In the genomic region with DNA sequence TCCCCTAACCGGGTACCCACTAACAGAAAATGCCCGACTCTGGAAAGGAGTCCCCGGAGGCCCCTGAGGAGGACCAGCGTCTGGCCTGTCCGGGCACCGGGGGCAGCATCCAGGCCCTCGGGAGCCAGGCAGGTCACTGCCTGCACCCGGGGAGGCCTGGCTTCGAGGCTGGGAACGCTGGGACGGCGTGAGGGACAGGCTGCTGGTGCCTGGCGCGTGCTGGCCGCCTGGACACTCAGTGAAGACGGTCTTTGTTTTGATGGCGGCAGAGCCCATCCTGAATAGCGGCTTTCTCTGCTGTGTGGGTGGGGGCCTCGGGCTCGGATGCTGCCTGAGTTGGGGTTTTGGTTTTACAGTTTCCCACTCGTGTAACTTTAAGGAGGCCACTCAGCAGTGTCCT, we compare ENCODE assay signal across 14 cellular contexts.
"Had no signal": no experiment of that assay in that cellular context is flagged by ENCODE, and none has a peak within 500 bp of the region (broad histone marks: within the 10 kb centered on the region; RNA-seq: fewer than 3 reads in every experiment).

No MANE protein-coding gene starts in this region.

- H3K4me3 ChIP-seq: adrenal gland, left ventricle myocardium inferior, pancreas, smooth muscle cell, upper lobe of right lung had no signal

- H3K27me3 ChIP-seq: adrenal gland, pancreas, upper lobe of right lung had no signal

- H3K4me3 Mint-ChIP-seq: stimulated activated memory B cell treated with anti-CD40 and anti-IgM and Interleukin-4, amounts not matched to agents 10 μg/mL and 1 μg/mL and 100 μg/mL, for 72 hours had no signal

- H3K36me3 Mint-ChIP-seq: stimulated activated memory B cell treated with anti-CD40 and anti-IgM and Interleukin-4, amounts not matched to agents 10 μg/mL and 1 μg/mL and 100 μg/mL, for 72 hours had no signal

- H3K36me3 ChIP-seq: adrenal gland, left ventricle myocardium inferior, pancreas, upper lobe of right lung had no signal

- H3K9me3 ChIP-seq: adrenal gland, left ventricle myocardium inferior, pancreas, upper lobe of right lung had no signal

- DNase-seq: activated naive CD4-positive, alpha-beta T cell treated with anti-CD3 and anti-CD28 coated beads, Interleukin-2, amount 50 U/mL, for 16 hours; activated T-cell treated with anti-CD3 and anti-CD28 coated beads, Interleukin-2, amount 50 U/mL, for 1 hour; glutamatergic neuron; left ventricle myocardium inferior; mesendoderm; upper lobe of right lung had no signal

- H3K4me1 ChIP-seq: left ventricle myocardium inferior, pancreas, upper lobe of right lung had no signal

- H3K27me3 Mint-ChIP-seq: stimulated activated memory B cell treated with anti-CD40 and anti-IgM and Interleukin-4, amounts not matched to agents 10 μg/mL and 1 μg/mL and 100 μg/mL, for 72 hours had no signal

- FAIRE-seq: endometrium, pancreas had no signal

- ATAC-seq: activated CD4-positive, CD25-positive, alpha-beta regulatory T cell treated with anti-CD3 and anti-CD28 coated beads, Interleukin-2, amount 50 U/mL, for 24 hours; esophagus mucosa; right cardiac atrium; stimulated activated memory B cell treated with anti-CD40 and anti-IgM and Interleukin-4, amounts not matched to agents 10 μg/mL and 1 μg/mL and 100 μg/mL, for 72 hours; upper lobe of right lung had no signal

- H3K27ac ChIP-seq: left ventricle myocardium inferior, pancreas, upper lobe of right lung had no signal

- H3K27ac Mint-ChIP-seq: stimulated activated memory B cell treated with anti-CD40 and anti-IgM and Interleukin-4, amounts not matched to agents 10 μg/mL and 1 μg/mL and 100 μg/mL, for 72 hours had no signal

- H3K9me3 Mint-ChIP-seq: stimulated activated memory B cell treated with anti-CD40 and anti-IgM and Interleukin-4, amounts not matched to agents 10 μg/mL and 1 μg/mL and 100 μg/mL, for 72 hours had no signal
